1 cellular context compared by ENCODE assay signal in genomic region chr6:28923318-28924102, GRCh38.
TF ChIP-seq lines count a peak whose summit lies in the region.

A gene with protein sequence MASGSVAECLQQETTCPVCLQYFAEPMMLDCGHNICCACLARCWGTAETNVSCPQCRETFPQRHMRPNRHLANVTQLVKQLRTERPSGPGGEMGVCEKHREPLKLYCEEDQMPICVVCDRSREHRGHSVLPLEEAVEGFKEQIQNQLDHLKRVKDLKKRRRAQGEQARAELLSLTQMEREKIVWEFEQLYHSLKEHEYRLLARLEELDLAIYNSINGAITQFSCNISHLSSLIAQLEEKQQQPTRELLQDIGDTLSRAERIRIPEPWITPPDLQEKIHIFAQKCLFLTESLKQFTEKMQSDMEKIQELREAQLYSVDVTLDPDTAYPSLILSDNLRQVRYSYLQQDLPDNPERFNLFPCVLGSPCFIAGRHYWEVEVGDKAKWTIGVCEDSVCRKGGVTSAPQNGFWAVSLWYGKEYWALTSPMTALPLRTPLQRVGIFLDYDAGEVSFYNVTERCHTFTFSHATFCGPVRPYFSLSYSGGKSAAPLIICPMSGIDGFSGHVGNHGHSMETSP (minus strand): TSS chr6:28923985. CDS start chr6:28923632, 353 bp downstream.

TF ChIP-seq in K562, 482 proteins besides CTCF, POLR2A, EP300 and RAD21 (continued from another document and continues in another):
- TF ChIP-seq PRDM10 (IDR thresholded peaks at IDR 0.05; ENCODE audit: partially characterized antibody) (peak; percentile 35), ZNF584 (CRISPR knock-in tag; IDR thresholded peaks at IDR 0.05; ENCODE audit: low read depth) (peak; percentile 2; the same call in 1 of the 2 replicates), HDAC1 (IDR thresholded peaks at IDR 0.05) (peak in 1 of 2 experiments; percentile 91; a peak in 2 of 4 replicates), ZNF124 (CRISPR knock-in tag; IDR thresholded peaks at IDR 0.05) (0 out of 2 replicates have a peak, but pooled peaks have one; percentile 65), CEBPB (tag; IDR thresholded peaks at IDR 0.05) (no peak), JUND (IDR thresholded peaks at IDR 0.05; ENCODE audit: borderline replicate concordance, low read depth, low read length) (peak; percentile 64), JUND (tag; IDR thresholded peaks at IDR 0.05; ENCODE audit: borderline replicate concordance, low read depth, low read length) (no peak; the same call in 2 of the 3 replicates), MEIS2 (IDR thresholded peaks at IDR 0.05; ENCODE audit: partially characterized antibody) (peak; percentile 38), POLR2AphosphoS2 (IDR thresholded peaks at IDR 0.05; ENCODE audit: low read length) (peak; percentile 65; the same call in 1 of the 2 replicates), NFIC (IDR thresholded peaks at IDR 0.05) (peak; percentile 64; the same call in 1 of the 2 replicates), ESRRA (IDR thresholded peaks at IDR 0.05; ENCODE audit: borderline replicate concordance, low read depth) (peak; percentile 58; the same call in 1 of the 2 replicates), CREB1 (IDR thresholded peaks at IDR 0.05) (no peak; the same call in 1 of the 2 replicates), CREB1 (CRISPR knock-in tag; IDR thresholded peaks at IDR 0.05) (peak; percentile 79; the same call in 1 of the 2 replicates), SRSF3 (IDR thresholded peaks at IDR 0.05; ENCODE audit: insufficient read depth, low read length) (peak; percentile 91), ETV5 (CRISPR knock-in tag; IDR thresholded peaks at IDR 0.05; ENCODE audit: low read depth) (0 out of 2 replicates have a peak, but pooled peaks have one; percentile 83), NKRF (IDR thresholded peaks at IDR 0.05; ENCODE audit: borderline replicate concordance) (peak; percentile 87), ZNF263 (CRISPR knock-in tag; IDR thresholded peaks at IDR 0.05; ENCODE audit: borderline replicate concordance) (peak; percentile 21; the same call in 1 of the 2 replicates), MAX (CRISPR knock-in tag; IDR thresholded peaks at IDR 0.05) (peak; percentile 78), TOE1 (IDR thresholded peaks at IDR 0.05; ENCODE audit: borderline replicate concordance) (no peak; the same call in 1 of the 2 replicates), TOE1 (CRISPR knock-in tag; IDR thresholded peaks at IDR 0.05; ENCODE audit: borderline replicate concordance, low read depth) (peak; percentile 94), HEY1 (CRISPR knock-in tag; IDR thresholded peaks at IDR 0.05; ENCODE audit: borderline replicate concordance) (no peak), ZBTB40 (IDR thresholded peaks at IDR 0.05) (peak; percentile 76), ZBTB40 (CRISPR knock-in tag; IDR thresholded peaks at IDR 0.05) (peak; percentile 53; the same call in 1 of the 2 replicates), LCOR (CRISPR knock-in tag; IDR thresholded peaks at IDR 0.05) (peak; percentile 92), NCOR1 (IDR thresholded peaks at IDR 0.05) (peak; percentile 22; the same call in 1 of the 2 replicates), FOXA3 (CRISPR knock-in tag; conservative IDR thresholded peaks at IDR 0.05 in 1 of 2, IDR thresholded peaks at IDR 0.05 in 1 of 2) (no peak), PREB (CRISPR knock-in tag; IDR thresholded peaks at IDR 0.05) (peak; percentile 98), POLR2G (IDR thresholded peaks at IDR 0.05; ENCODE audit: low read depth, low read length) (peak; percentile 99), SRF (CRISPR knock-in tag; IDR thresholded peaks at IDR 0.05) (peak; percentile 18 to 20; a peak in 1 of 4 replicates), GTF2A2 (tag; IDR thresholded peaks at IDR 0.05) (0 out of 2 replicates have a peak, but pooled peaks have one; percentile 19), KLF6 (CRISPR knock-in tag; IDR thresholded peaks at IDR 0.05; ENCODE audit: borderline replicate concordance) (0 out of 2 replicates have a peak, but pooled peaks have one; percentile 11), MAZ (CRISPR knock-in tag; conservative IDR thresholded peaks at IDR 0.05 in 1 of 2, IDR thresholded peaks at IDR 0.05 in 1 of 2) (peak; percentile 87 to 93; a peak in 3 of 4 replicates), NCOA6 (IDR thresholded peaks at IDR 0.05) (no peak; the same call in 1 of the 2 replicates), SPI1 (IDR thresholded peaks at IDR 0.05; ENCODE audit: borderline replicate concordance, low read depth, low read length) (peak; percentile 45; the same call in 1 of the 2 replicates), CREM (IDR thresholded peaks at IDR 0.05; ENCODE audit: low read depth) (peak; percentile 76), DPF2 (IDR thresholded peaks at IDR 0.05) (peak; percentile 23; the same call in 1 of the 2 replicates), ZNF384 (IDR thresholded peaks at IDR 0.05; ENCODE audit: low read depth, low read length) (no peak)
- TF ChIP-seq, protein P1, sequence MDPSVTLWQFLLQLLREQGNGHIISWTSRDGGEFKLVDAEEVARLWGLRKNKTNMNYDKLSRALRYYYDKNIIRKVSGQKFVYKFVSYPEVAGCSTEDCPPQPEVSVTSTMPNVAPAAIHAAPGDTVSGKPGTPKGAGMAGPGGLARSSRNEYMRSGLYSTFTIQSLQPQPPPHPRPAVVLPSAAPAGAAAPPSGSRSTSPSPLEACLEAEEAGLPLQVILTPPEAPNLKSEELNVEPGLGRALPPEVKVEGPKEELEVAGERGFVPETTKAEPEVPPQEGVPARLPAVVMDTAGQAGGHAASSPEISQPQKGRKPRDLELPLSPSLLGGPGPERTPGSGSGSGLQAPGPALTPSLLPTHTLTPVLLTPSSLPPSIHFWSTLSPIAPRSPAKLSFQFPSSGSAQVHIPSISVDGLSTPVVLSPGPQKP (CRISPR knock-in tag; IDR thresholded peaks at IDR 0.05) = peak; percentile 57; the same call in 1 of the 2 replicates
- TF ChIP-seq, protein P2, sequence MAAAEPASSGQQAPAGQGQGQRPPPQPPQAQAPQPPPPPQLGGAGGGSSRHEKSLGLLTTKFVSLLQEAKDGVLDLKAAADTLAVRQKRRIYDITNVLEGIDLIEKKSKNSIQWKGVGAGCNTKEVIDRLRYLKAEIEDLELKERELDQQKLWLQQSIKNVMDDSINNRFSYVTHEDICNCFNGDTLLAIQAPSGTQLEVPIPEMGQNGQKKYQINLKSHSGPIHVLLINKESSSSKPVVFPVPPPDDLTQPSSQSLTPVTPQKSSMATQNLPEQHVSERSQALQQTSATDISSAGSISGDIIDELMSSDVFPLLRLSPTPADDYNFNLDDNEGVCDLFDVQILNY (CRISPR knock-in tag; IDR thresholded peaks at IDR 0.05) = 0 out of 2 replicates have a peak, but pooled peaks have one; percentile 93
